8 cellular contexts compared by ENCODE assay signal in the genomic region with DNA sequence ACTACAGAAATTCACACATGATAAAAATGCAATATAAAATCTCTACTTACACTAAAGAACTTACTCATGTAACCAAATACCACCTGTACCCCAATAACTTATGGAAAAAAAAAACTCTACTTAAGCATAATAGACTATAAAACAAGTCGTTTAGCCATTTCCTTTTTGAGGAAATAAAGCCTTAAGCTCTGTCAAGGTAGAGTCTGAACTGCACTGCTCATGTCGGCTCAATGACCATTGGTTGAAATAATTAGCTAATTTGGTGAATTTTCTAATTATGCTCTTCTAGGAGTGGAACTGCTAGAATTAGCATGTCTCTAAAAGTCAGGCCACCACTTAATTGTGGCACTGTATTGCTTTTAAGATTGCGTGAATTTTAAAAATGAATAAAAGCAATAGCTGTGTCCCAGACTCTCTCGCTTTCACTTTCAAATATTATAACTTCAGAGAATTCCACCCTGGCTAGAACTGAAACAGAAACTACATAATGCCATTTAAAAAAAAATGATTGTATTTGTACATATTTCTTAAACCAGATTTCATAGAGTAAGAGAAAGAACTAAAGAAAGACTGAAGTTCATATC.
A peak's percentile ranks its signal among the peaks of the same experiment; 100 is the strongest.
DNase-seq lines count a peak whose midpoint lies in the region; ATAC-seq and TF ChIP-seq lines count a peak whose summit lies in the region.

No MANE protein-coding gene starts in this region.

- no peaks in the 10 kb centered on the region for H3K27me3 ChIP-seq in Peyer's patch
- no peaks in the 10 kb centered on the region for H3K27me3 ChIP-seq in A673 (replicated peaks; ENCODE audit: insufficient read depth, low read depth, low read length, poor library complexity)

- no peaks in the 10 kb centered on the region for H3K9me3 Mint-ChIP-seq in activated naive CD4-positive, alpha-beta T cell treated with anti-CD3 and anti-CD28 coated beads for 36 hours
- H3K9me3 Mint-ChIP-seq in type B pancreatic cell, result no peaks in the 10 kb centered on the region

- H3K36me3 Mint-ChIP-seq in activated naive CD4-positive, alpha-beta T cell treated with anti-CD3 and anti-CD28 coated beads for 36 hours (ENCODE audit: low read depth), result no peaks in the 10 kb centered on the region
- no peaks in the 10 kb centered on the region for H3K36me3 Mint-ChIP-seq in type B pancreatic cell

- intact Hi-C loops in activated naive CD4-positive, alpha-beta T cell treated with anti-CD3 and anti-CD28 coated beads for 36 hours (cut with micrococcal nuclease), result loop anchor here (2.0 kb wide), 1 partner anchor 248 kb away; no protein-coding TSS in a partner anchor
- intact Hi-C loops in left colon (cut with DNase I, micrococcal nuclease), result loop anchor here in 1 of 2 donors (10.0 kb wide), 1 partner anchor 56 kb away; no protein-coding TSS in a partner anchor
- intact Hi-C loops in A673 (cut with micrococcal nuclease; ENCODE audit: unreplicated experiment), result no loop called here

- POLR2A ChIA-PET in GM10248 (lab: Yijun Ruan, JAX) (interaction anchor here (0.6 kb wide), 1 partner anchor 222 kb away, joined by 3 read pairs; no protein-coding TSS in a partner anchor), A673 (lab: Charles Lee; ENCODE audit: low non-redundant PET) (no interaction called here)

- peaks cover 0 to 6% (median 1%) of the 10 kb centered on the region in 4 donors for H3K4me1 ChIP-seq in Peyer's patch
- no peaks in the 10 kb centered on the region for H3K4me1 ChIP-seq in A673 (ENCODE audit: insufficient read depth, low read length, poor library complexity, severe bottlenecking)

- peak overlapping the region in 3 of 4 donors; percentile 8 to 37 (median 35) for H3K4me3 ChIP-seq in Peyer's patch
- no peak overlapping the region for H3K4me3 ChIP-seq in A673 (ENCODE audit: low read depth, low read length, poor library complexity, severe bottlenecking)

- BruUV-seq in A673 (replicated peaks; lab: Mats Ljungman, UMichigan), result no TSS peak

- peak overlapping the region in 2 of 4 donors; percentile 39 to 69 for H3K27ac ChIP-seq in Peyer's patch
- no peak overlapping the region for H3K27ac ChIP-seq in A673 (ENCODE audit: low read depth, low read length, poor library complexity, severe bottlenecking)

- CTCF ChIA-PET in activated naive CD4-positive, alpha-beta T cell treated with anti-CD3 and anti-CD28 coated beads for 36 hours (lab: Charles Lee), result interaction anchor here (0.6 to 1.0 kb wide), 2 partner anchors 16 to 955 kb away, joined by 3 read pairs; no protein-coding TSS in a partner anchor
- CTCF ChIA-PET in GM10248 (lab: Yijun Ruan, JAX), result interaction anchor here (0.8 to 2.9 kb wide), 14 partner anchors 8 to 274 kb away, joined by 3 to 13 read pairs (median 4); a partner anchor contains a TSS
- CTCF ChIA-PET in A673 (lab: Charles Lee), result no interaction called here

- H3K27me3 Mint-ChIP-seq in activated naive CD4-positive, alpha-beta T cell treated with anti-CD3 and anti-CD28 coated beads for 36 hours (ENCODE audit: low read depth), result no peaks in the 10 kb centered on the region
- H3K27me3 Mint-ChIP-seq in type B pancreatic cell, result no peaks in the 10 kb centered on the region

- H3K27ac Mint-ChIP-seq in activated naive CD4-positive, alpha-beta T cell treated with anti-CD3 and anti-CD28 coated beads for 36 hours, result no peak overlapping the region
- peak overlapping the region; percentile 14 for H3K27ac Mint-ChIP-seq in type B pancreatic cell

- H3K36me3 ChIP-seq in Peyer's patch (no peaks in the 10 kb centered on the region), A673 (ENCODE audit: insufficient read depth, low read length, poor library complexity, severe bottlenecking) (no peaks in the 10 kb centered on the region)

- peak overlapping the region; percentile 33 for H3K4me3 Mint-ChIP-seq in activated naive CD4-positive, alpha-beta T cell treated with anti-CD3 and anti-CD28 coated beads for 36 hours
- no peak overlapping the region for H3K4me3 Mint-ChIP-seq in type B pancreatic cell

- peaks cover 19% of the 10 kb centered on the region for H3K4me1 Mint-ChIP-seq in activated naive CD4-positive, alpha-beta T cell treated with anti-CD3 and anti-CD28 coated beads for 36 hours (ENCODE audit: low read depth)
- peaks cover 13% of the 10 kb centered on the region for H3K4me1 Mint-ChIP-seq in type B pancreatic cell (ENCODE audit: unreplicated experiment)

- DNase-seq in activated naive CD4-positive, alpha-beta T cell treated with anti-CD3 and anti-CD28 coated beads for 36 hours, result no peak
- no peak for DNase-seq in activated naive CD4-positive, alpha-beta T cell treated with Interleukin-2 at 50 U/mL for 16 hours
- DNase-seq in Peyer's patch (no peak), left colon (no peak), type B pancreatic cell (ENCODE audit: extremely low spot score, unreplicated experiment) (no peak), GM10248 (ENCODE audit: extremely low spot score) (no peak), A673 (ENCODE audit: low spot score) (no peak)

- peak; percentile 51 for ATAC-seq in left colon
- no peak for ATAC-seq in HG03565 (IDR thresholded peaks at IDR 0.05; ENCODE audit: unreplicated experiment)

- H3K9me3 ChIP-seq in Peyer's patch (no peaks in the 10 kb centered on the region), A673 (ENCODE audit: low read depth, low read length, poor library complexity, severe bottlenecking) (no peaks in the 10 kb centered on the region)

- TF ChIP-seq CTCF in Peyer's patch (IDR thresholded peaks at IDR 0.05) (no peak), type B pancreatic cell (conservative IDR thresholded peaks at IDR 0.05) (no peak), GM10248 (IDR thresholded peaks at IDR 0.05; ENCODE audit: control extremely low read depth, extremely low read depth, low read depth, missing control alignments) (no peak), A673 (conservative IDR thresholded peaks at IDR 0.05; ENCODE audit: low read depth, low read length) (no peak)

- TF ChIP-seq POLR2A in Peyer's patch (IDR thresholded peaks at IDR 0.05), result no peak
